In the genomic region with DNA sequence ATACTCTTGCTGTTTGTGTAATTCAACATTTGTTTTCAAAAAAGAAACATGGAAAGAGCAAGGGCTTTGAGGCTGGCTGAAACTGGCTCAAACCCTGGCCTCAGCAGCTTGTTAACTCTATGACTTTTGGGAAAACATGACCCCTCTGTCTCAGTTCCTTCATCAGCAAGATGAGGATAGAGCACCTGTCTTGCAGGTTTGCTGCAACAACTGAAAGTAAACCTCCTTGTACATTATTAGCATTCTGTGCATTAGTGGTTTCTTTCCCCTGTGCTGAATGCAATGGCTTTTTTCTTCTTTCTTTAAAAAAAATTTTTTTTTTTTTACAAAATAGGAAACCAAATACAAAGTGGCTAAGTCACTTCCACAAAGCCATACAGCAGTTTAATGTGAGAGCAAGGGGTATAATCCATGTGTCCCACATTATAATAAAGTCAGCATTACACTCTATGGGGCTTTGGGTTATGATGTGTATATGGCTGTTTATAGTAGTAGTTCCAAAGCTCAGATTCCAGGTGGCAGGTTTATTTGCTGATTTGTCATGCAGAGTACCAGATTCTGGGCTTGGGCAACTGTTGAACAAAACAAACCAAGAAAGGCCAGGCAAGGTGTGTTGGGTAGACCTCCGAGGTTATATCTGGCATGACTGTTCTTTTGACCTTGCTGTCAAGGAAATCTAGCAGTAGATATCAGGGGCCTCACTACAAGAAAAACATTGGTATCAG, we compare ENCODE assay signal across 16 cellular contexts.
"Had no signal": no experiment of that assay in that cellular context is flagged by ENCODE, and none has a peak within 500 bp of the region (broad histone marks: within the 10 kb centered on the region; RNA-seq: fewer than 3 reads in every experiment).

No MANE protein-coding gene starts in this region.

- H3K4me3 Mint-ChIP-seq: activated T-cell treated with anti-CD3 and anti-CD28 coated beads, Interleukin-2, amount 50 U/mL, for 24 hours; brain; endodermal cell; neural progenitor cell had no signal

- H3K4me1 ChIP-seq: neural progenitor cell had no signal

- H3K36me3 ChIP-seq: neural progenitor cell, ovary had no signal

- H3K9me3 Mint-ChIP-seq: activated naive CD4-positive, alpha-beta T cell treated with anti-CD3 and anti-CD28 coated beads, Interleukin-2, amount 50 U/mL, for 72 hours; activated T-cell treated with anti-CD3 and anti-CD28 coated beads, Interleukin-2, amount 50 U/mL, for 24 hours; brain; endodermal cell had no signal

- H3K36me3 Mint-ChIP-seq: activated naive CD4-positive, alpha-beta T cell treated with anti-CD3 and anti-CD28 coated beads, Interleukin-2, amount 50 U/mL, for 72 hours; brain; neural progenitor cell had no signal

- H3K4me3 ChIP-seq: neural progenitor cell, ovary had no signal

- H3K9ac ChIP-seq: neural progenitor cell had no signal

- H3K27me3 ChIP-seq: neural progenitor cell, ovary had no signal

- H3K4me2 ChIP-seq: neural progenitor cell had no signal

- H3K27ac Mint-ChIP-seq: activated naive CD4-positive, alpha-beta T cell treated with anti-CD3 and anti-CD28 coated beads, Interleukin-2, amount 50 U/mL, for 72 hours; activated T-cell treated with anti-CD3 and anti-CD28 coated beads, Interleukin-2, amount 50 U/mL, for 24 hours; brain; endodermal cell; neural progenitor cell had no signal

- H3K27ac ChIP-seq: neural progenitor cell, ovary had no signal

- H3K27me3 Mint-ChIP-seq: brain had no signal

- ATAC-seq: activated naive CD4-positive, alpha-beta T cell treated with anti-CD3 and anti-CD28 coated beads, Interleukin-2, amount 50 U/mL, for 72 hours; left lobe of liver had no signal

- H3K9me3 ChIP-seq: ovary had no signal

- DNase-seq: activated CD4-positive, alpha-beta T cell treated with anti-CD3 and anti-CD28 coated beads, Interleukin-2, amount 50 U/mL, for 1 hour; activated effector memory CD4-positive, alpha-beta T cell treated with Interleukin-2 at 50 U/mL for 16 hours; activated T-cell treated with anti-CD3 and anti-CD28 coated beads, Interleukin-2, amount 50 U/mL, for 24 hours; amniotic stem cell; cerebellar nuclear complex; endodermal cell; glutamatergic neuron; mesenchymal stem cell; ovary; stimulated activated CD4-positive, alpha-beta T cell treated with anti-CD3 and anti-CD28 coated beads, Interleukin-2, amount 100 ng/mL, for 48 hours; stimulated activated naive CD8-positive, alpha-beta T cell treated with anti-CD3 and anti-CD28 coated beads, Interleukin-15, Interleukin-2, amounts not matched to agents 100 U/mL and 50 U/mL, for 24 hours; T-helper 2 cell had no signal

- H3K4me1 Mint-ChIP-seq: brain, neural progenitor cell had no signal

- H2AFZ ChIP-seq: neural progenitor cell had no signal
